ENCODE assay signal across 8 cellular contexts in the genomic region with DNA sequence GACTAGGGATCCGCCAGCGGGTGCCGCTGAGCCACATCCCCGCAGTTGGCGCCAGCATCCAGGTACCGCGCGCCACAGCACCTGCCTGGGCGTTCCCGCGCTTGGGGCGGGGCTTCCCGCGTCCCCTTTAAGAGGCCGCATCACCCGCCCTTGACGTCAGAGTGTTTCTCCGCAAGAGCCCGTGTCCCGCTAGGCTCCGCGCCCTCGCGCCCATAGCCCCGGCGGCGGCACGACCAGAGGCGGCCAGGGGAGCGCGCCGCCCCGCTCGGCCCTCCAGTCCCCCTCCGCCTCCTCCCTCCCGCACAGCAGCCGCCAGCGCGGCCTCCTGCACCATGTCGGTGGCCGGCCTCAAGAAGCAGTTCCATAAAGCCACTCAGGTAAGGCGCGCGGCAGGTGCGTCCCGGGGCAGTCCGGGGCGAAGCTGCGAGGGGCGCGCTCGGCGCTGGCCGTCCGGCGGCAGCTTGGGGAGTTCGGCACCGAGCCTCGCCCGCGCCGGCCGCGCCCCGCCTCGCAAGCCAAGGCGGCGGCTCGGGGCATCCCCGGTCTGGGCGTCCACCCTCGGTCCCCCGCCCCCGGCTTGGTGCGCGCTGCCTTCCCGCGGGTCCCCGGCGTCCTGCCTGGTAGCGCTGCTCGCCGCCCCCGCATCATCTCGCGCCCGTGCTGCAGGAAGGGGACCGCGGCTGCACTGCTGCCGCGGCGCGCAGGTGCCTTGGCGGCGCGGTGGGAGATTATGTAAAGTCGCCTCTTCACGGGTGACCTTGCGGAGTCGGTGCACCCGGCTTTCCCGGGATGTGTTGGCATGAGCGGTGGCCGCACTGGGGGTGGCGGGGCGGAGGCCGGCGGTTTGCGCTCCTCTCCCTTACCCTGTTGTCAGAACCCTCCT. TPM values are rescaled to one million over a fixed set of nuclear protein-coding genes. Genes with fewer than 3 reads are reported as not detected.
A peak's percentile ranks its signal among the peaks of the same experiment; 100 is the strongest.
DNase-seq lines count a peak whose midpoint lies in the region; ATAC-seq and TF ChIP-seq lines count a peak whose summit lies in the region.

A gene (plus strand): TSS at position 156 of the 883 bp plus-strand sequence.

- DNase-seq in activated CD4-positive, alpha-beta memory T cell treated with anti-CD3 and anti-CD28 coated beads for 36 hours = peak; percentile 15
- no peak for DNase-seq in activated CD4-positive, alpha-beta memory T cell treated with anti-CD3 and anti-CD28 coated beads, Interleukin-2, amount 10 ng/mL, durations not matched to agents 7 days and 5 days
- DNase-seq in RPMI8226 (peak; percentile 28), epithelial cell of esophagus (ENCODE audit: low read depth) (peak; percentile 40), mesothelial cell of epicardium (ENCODE audit: low spot score in 2 of 2, unreplicated experiment in 2 of 2) (peak; percentile 28 to 61), upper lobe of right lung (peak; percentile 84), hepatic stellate cell (ENCODE audit: low spot score) (no peak)

- peaks cover 35% of the 10 kb centered on the region for H3K27me3 ChIP-seq in upper lobe of right lung

- no peaks in the 10 kb centered on the region for H3K9me3 ChIP-seq in upper lobe of right lung

- TF ChIP-seq CTCF in epithelial cell of esophagus (IDR thresholded peaks at IDR 0.05; ENCODE audit: insufficient read depth, low read depth, low read length, missing control alignments) = no peak
- no peak for TF ChIP-seq CTCF in mesothelial cell of epicardium (IDR thresholded peaks at IDR 0.05; ENCODE audit: unreplicated experiment)
- TF ChIP-seq CTCF in upper lobe of right lung (IDR thresholded peaks at IDR 0.05) = no peak

- H3K27ac ChIP-seq in upper lobe of right lung = no peak within 1 kb of the TSS

- H3K36me3 ChIP-seq in upper lobe of right lung = no peaks in the 10 kb centered on the region

- H3K9me3 Mint-ChIP-seq in activated CD4-positive, alpha-beta memory T cell treated with anti-CD3 and anti-CD28 coated beads for 36 hours = peaks cover 3% of the 10 kb centered on the region
- peaks cover 5% of the 10 kb centered on the region for H3K9me3 Mint-ChIP-seq in activated CD4-positive, alpha-beta memory T cell treated with anti-CD3 and anti-CD28 coated beads, Interleukin-2, amount 10 ng/mL, durations not matched to agents 7 days and 5 days
- H3K9me3 Mint-ChIP-seq in mesothelial cell of epicardium = peaks cover 3% of the 10 kb centered on the region

- no peaks in the 10 kb centered on the region for H3K4me1 ChIP-seq in upper lobe of right lung

- CTCF ChIA-PET in activated CD4-positive, alpha-beta memory T cell treated with anti-CD3 and anti-CD28 coated beads for 36 hours (lab: Charles Lee) = no interaction called here
- CTCF ChIA-PET in activated CD4-positive, alpha-beta memory T cell treated with anti-CD3 and anti-CD28 coated beads, Interleukin-2, amount 10 ng/mL, durations not matched to agents 7 days and 5 days (lab: Charles Lee) = no interaction called here

- H3K36me3 Mint-ChIP-seq in activated CD4-positive, alpha-beta memory T cell treated with anti-CD3 and anti-CD28 coated beads for 36 hours = no peaks in the 10 kb centered on the region
- H3K36me3 Mint-ChIP-seq in activated CD4-positive, alpha-beta memory T cell treated with anti-CD3 and anti-CD28 coated beads, Interleukin-2, amount 10 ng/mL, durations not matched to agents 7 days and 5 days (ENCODE audit: low read depth) = no peaks in the 10 kb centered on the region
- no peaks in the 10 kb centered on the region for H3K36me3 Mint-ChIP-seq in mesothelial cell of epicardium

- intact Hi-C loops in activated CD4-positive, alpha-beta memory T cell treated with anti-CD3 and anti-CD28 coated beads for 36 hours (cut with micrococcal nuclease) = no loop called here
- intact Hi-C loops in upper lobe of right lung (cut with DNase I) = no loop called here

- H3K4me3 ChIP-seq in epithelial cell of esophagus (ENCODE audit: low read length) = peak within 1 kb of the TSS; percentile 5
- peak within 1 kb of the TSS; percentile 40 for H3K4me3 ChIP-seq in upper lobe of right lung

- POLR2A ChIA-PET in activated CD4-positive, alpha-beta memory T cell treated with anti-CD3 and anti-CD28 coated beads for 36 hours (lab: Charles Lee) = no interaction called here
- POLR2A ChIA-PET in activated CD4-positive, alpha-beta memory T cell treated with anti-CD3 and anti-CD28 coated beads, Interleukin-2, amount 10 ng/mL, durations not matched to agents 7 days and 5 days (lab: Charles Lee) = no interaction called here

- H3K27me3 Mint-ChIP-seq in activated CD4-positive, alpha-beta memory T cell treated with anti-CD3 and anti-CD28 coated beads for 36 hours = peaks cover 22% of the 10 kb centered on the region
- H3K27me3 Mint-ChIP-seq in activated CD4-positive, alpha-beta memory T cell treated with anti-CD3 and anti-CD28 coated beads, Interleukin-2, amount 10 ng/mL, durations not matched to agents 7 days and 5 days = peaks cover 22% of the 10 kb centered on the region
- peaks cover 84% of the 10 kb centered on the region for H3K27me3 Mint-ChIP-seq in mesothelial cell of epicardium (ENCODE audit: low read depth)

- ATAC-seq in HG03520 (IDR thresholded peaks at IDR 0.05; ENCODE audit: unreplicated experiment) = peak; percentile 64
- peak; percentile 94 for ATAC-seq in upper lobe of right lung

- no peak within 1 kb of the TSS for H3K4me3 Mint-ChIP-seq in activated CD4-positive, alpha-beta memory T cell treated with anti-CD3 and anti-CD28 coated beads for 36 hours
- H3K4me3 Mint-ChIP-seq in activated CD4-positive, alpha-beta memory T cell treated with anti-CD3 and anti-CD28 coated beads, Interleukin-2, amount 10 ng/mL, durations not matched to agents 7 days and 5 days = no peak within 1 kb of the TSS
- H3K4me3 Mint-ChIP-seq in mesothelial cell of epicardium = peak within 1 kb of the TSS; percentile 69

- H3K4me1 Mint-ChIP-seq in activated CD4-positive, alpha-beta memory T cell treated with anti-CD3 and anti-CD28 coated beads for 36 hours (ENCODE audit: low read depth) = peaks cover 6% of the 10 kb centered on the region
- peaks cover 4% of the 10 kb centered on the region for H3K4me1 Mint-ChIP-seq in activated CD4-positive, alpha-beta memory T cell treated with anti-CD3 and anti-CD28 coated beads, Interleukin-2, amount 10 ng/mL, durations not matched to agents 7 days and 5 days
- peaks cover 8% of the 10 kb centered on the region for H3K4me1 Mint-ChIP-seq in mesothelial cell of epicardium

- no peak within 1 kb of the TSS for H3K27ac Mint-ChIP-seq in activated CD4-positive, alpha-beta memory T cell treated with anti-CD3 and anti-CD28 coated beads for 36 hours
- no peak within 1 kb of the TSS for H3K27ac Mint-ChIP-seq in activated CD4-positive, alpha-beta memory T cell treated with anti-CD3 and anti-CD28 coated beads, Interleukin-2, amount 10 ng/mL, durations not matched to agents 7 days and 5 days
- H3K27ac Mint-ChIP-seq in mesothelial cell of epicardium = no peak within 1 kb of the TSS

RNA-seq across cellular contexts. Expression of the gene that starts here (rescaled TPM):
- not detected for total RNA-seq in activated CD4-positive, alpha-beta memory T cell treated with anti-CD3 and anti-CD28 coated beads for 36 hours
- not detected for total RNA-seq in activated CD4-positive, alpha-beta memory T cell treated with anti-CD3 and anti-CD28 coated beads, Interleukin-2, amount 10 ng/mL, durations not matched to agents 7 days and 5 days
- total RNA-seq in mesothelial cell of epicardium (0.34 to 0.51 TPM (median 0.38 TPM) in 3 replicates), upper lobe of right lung (3.2 TPM)

Comparison
In these comparisons a context has a peak if more than half of its experiments do, and no peak if none do; other contexts are left out.
1. Peak in DNase-seq in activated CD4-positive, alpha-beta memory T cell treated with anti-CD3 and anti-CD28 coated beads for 36 hours; RNA of the gene not detected or under 1 TPM.
2. Peak in DNase-seq in mesothelial cell of epicardium; RNA of the gene not detected or under 1 TPM.
3. DNase-seq: peak in RPMI8226 (single experiment), epithelial cell of esophagus (single experiment) and upper lobe of right lung (single experiment); none in activated CD4-positive, alpha-beta memory T cell treated with anti-CD3 and anti-CD28 coated beads, Interleukin-2, amount 10 ng/mL, durations not matched to agents 7 days and 5 days (single experiment) and hepatic stellate cell (single experiment).